Comparison of ENCODE assay signal across 7 cellular contexts in the genomic region with DNA sequence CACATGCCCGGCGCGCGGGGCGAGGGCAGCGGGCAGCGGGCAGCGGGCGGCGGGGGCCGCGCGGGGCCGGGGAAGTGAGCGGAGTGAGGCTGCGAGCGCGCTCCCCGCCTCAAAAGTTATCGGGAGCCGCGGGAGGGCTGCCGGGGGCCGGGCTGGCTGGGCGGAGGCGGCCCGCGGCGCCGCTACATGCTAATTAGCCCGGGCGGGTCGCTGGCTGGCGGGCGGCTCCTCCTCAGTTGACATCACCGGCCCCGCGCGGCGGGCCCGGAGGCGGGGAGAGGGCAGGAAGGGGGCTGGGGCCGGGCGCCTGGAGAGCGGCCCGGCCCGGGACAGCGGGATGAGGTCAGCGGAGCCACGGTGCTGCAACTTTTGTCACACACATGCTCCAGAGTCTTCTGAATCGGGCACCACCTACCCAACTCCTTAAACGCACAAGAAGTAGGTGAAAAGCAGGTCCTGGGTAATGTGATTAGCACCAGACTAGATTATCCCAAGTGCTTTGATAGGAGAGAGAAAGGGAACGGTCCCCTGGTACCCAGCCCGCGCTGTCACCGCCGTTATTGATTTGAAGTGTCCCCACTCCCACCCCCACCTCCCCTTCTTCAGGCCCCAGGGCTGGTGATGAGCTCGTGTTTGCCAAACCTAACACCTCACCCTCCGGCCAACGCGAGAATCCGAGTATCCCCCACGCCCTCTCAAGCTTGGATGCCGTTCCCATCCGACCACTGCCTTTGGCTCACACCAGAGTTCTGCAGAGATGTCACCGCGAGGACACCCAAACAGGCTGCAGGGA. TPM values are rescaled to one million over a fixed set of nuclear protein-coding genes. Genes with fewer than 3 reads are reported as not detected.
DNase-seq lines count a peak whose midpoint lies in the region; ATAC-seq lines count a peak whose summit lies in the region.

A gene with protein sequence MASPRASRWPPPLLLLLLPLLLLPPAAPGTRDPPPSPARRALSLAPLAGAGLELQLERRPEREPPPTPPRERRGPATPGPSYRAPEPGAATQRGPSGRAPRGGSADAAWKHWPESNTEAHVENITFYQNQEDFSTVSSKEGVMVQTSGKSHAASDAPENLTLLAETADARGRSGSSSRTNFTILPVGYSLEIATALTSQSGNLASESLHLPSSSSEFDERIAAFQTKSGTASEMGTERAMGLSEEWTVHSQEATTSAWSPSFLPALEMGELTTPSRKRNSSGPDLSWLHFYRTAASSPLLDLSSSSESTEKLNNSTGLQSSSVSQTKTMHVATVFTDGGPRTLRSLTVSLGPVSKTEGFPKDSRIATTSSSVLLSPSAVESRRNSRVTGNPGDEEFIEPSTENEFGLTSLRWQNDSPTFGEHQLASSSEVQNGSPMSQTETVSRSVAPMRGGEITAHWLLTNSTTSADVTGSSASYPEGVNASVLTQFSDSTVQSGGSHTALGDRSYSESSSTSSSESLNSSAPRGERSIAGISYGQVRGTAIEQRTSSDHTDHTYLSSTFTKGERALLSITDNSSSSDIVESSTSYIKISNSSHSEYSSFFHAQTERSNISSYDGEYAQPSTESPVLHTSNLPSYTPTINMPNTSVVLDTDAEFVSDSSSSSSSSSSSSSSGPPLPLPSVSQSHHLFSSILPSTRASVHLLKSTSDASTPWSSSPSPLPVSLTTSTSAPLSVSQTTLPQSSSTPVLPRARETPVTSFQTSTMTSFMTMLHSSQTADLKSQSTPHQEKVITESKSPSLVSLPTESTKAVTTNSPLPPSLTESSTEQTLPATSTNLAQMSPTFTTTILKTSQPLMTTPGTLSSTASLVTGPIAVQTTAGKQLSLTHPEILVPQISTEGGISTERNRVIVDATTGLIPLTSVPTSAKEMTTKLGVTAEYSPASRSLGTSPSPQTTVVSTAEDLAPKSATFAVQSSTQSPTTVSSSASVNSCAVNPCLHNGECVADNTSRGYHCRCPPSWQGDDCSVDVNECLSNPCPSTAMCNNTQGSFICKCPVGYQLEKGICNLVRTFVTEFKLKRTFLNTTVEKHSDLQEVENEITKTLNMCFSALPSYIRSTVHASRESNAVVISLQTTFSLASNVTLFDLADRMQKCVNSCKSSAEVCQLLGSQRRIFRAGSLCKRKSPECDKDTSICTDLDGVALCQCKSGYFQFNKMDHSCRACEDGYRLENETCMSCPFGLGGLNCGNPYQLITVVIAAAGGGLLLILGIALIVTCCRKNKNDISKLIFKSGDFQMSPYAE (N-terminal part only) (minus strand): TSS at position 85 of the 793 bp plus-strand sequence. CDS start 107 bp downstream, outside the sequence.

- H3K4ac ChIP-seq in mesenchymal stem cell (ENCODE audit: low read depth in 1 of 2, low read length in 2 of 2), result peak within 1 kb of the TSS; percentile 27 to 42

- CTCF ChIA-PET in activated CD8-positive, alpha-beta memory T cell treated with anti-CD3 and anti-CD28 coated beads for 36 hours (lab: Charles Lee), result interaction anchor here (0.7 kb wide), 1 partner anchor 20 kb away, joined by 3 read pairs; no protein-coding TSS in a partner anchor

- H3K79me1 ChIP-seq in mesenchymal stem cell (replicated peaks; ENCODE audit: low read length, poor library complexity, severe bottlenecking), result no peaks in the 10 kb centered on the region

- H2BK12ac ChIP-seq in mesenchymal stem cell (ENCODE audit: low read length in 2 of 2), result peak within 1 kb of the TSS in 1 of 2 experiments; percentile 45

- no peak within 1 kb of the TSS for H2AFZ ChIP-seq in mesenchymal stem cell (ENCODE audit: low read depth, low read length)

- peak within 1 kb of the TSS; percentile 98 for H3K9ac ChIP-seq in mesenchymal stem cell (ENCODE audit: low read length)

- POLR2A ChIA-PET in activated CD8-positive, alpha-beta memory T cell treated with anti-CD3 and anti-CD28 coated beads for 36 hours (lab: Charles Lee), result interaction anchor here (0.6 to 0.9 kb wide), 2 partner anchors 10 to 1415 kb away, joined by 3 to 5 read pairs; no protein-coding TSS in a partner anchor

- H2BK120ac ChIP-seq in mesenchymal stem cell (ENCODE audit: low read depth, low read length), result peak within 1 kb of the TSS; percentile 67

- peak within 1 kb of the TSS; percentile 73 for H3K4me2 ChIP-seq in mesenchymal stem cell (ENCODE audit: low read length, poor library complexity, severe bottlenecking)

- peak within 1 kb of the TSS; percentile 83 for H2BK15ac ChIP-seq in mesenchymal stem cell (ENCODE audit: low read depth, poor library complexity, severe bottlenecking)

- H3K4me1 ChIP-seq in effector memory CD4-positive, alpha-beta T cell (ENCODE audit: control insufficient read depth, insufficient read depth, low read length, poor library complexity, severe bottlenecking), result peaks cover 35% of the 10 kb centered on the region
- H3K4me1 ChIP-seq in mesenchymal stem cell (ENCODE audit: control insufficient read depth, insufficient read depth, low read depth, low read length), result peaks cover 19% of the 10 kb centered on the region

- H3K14ac ChIP-seq in mesenchymal stem cell (ENCODE audit: low read length in 2 of 2), result peak within 1 kb of the TSS in 1 of 2 experiments; percentile 69

- peak within 1 kb of the TSS; percentile 64 for H4K8ac ChIP-seq in mesenchymal stem cell (ENCODE audit: low read length)

- no peaks in the 10 kb centered on the region for H3K9me3 ChIP-seq in effector memory CD4-positive, alpha-beta T cell (ENCODE audit: control insufficient read depth, low read length)
- no peaks in the 10 kb centered on the region for H3K9me3 ChIP-seq in mesenchymal stem cell (ENCODE audit: control insufficient read depth, low read length)

- H3K36me3 ChIP-seq in effector memory CD4-positive, alpha-beta T cell (ENCODE audit: control insufficient read depth, insufficient read depth, low read length), result no peaks in the 10 kb centered on the region
- H3K36me3 ChIP-seq in mesenchymal stem cell (ENCODE audit: control insufficient read depth in 1 of 2, insufficient read depth in 2 of 2, low read depth in 1 of 2, low read length in 2 of 2), result peaks cover 0 to 10% of the 10 kb centered on the region in 2 experiments

- H2BK5ac ChIP-seq in mesenchymal stem cell (ENCODE audit: low read depth, low read length, poor library complexity, severe bottlenecking), result peak within 1 kb of the TSS; percentile 54

- ATAC-seq in GM18502 (IDR thresholded peaks at IDR 0.05; ENCODE audit: poor library complexity, unreplicated experiment), result peak; percentile 72
- peak; percentile 79 for ATAC-seq in HG02798 (IDR thresholded peaks at IDR 0.05; ENCODE audit: poor library complexity, unreplicated experiment)

- H4K91ac ChIP-seq in mesenchymal stem cell (ENCODE audit: low read length), result peak within 1 kb of the TSS; percentile 70

- DNase-seq in NCI-H2227 treated with DMSO at 0.1 percent for 48 hours (lab: John Stamatoyannopoulos, UW) (peak; percentile 11), mesenchymal stem cell (peak; percentile 91)
- DNase-seq in effector memory CD4-positive, alpha-beta T cell, result peak; percentile 56 to 67 (median 65)
- peak; percentile 74 for DNase-seq in stimulated activated CD8-positive, alpha-beta memory T cell treated with anti-CD3 and anti-CD28 coated beads, Interleukin-12 subunit alpha, Interleukin-12 subunit beta, amount 100 ng/mL, for 4 hours (ENCODE audit: low read depth)

- H3K18ac ChIP-seq in mesenchymal stem cell (ENCODE audit: low read depth in 1 of 2, low read length in 2 of 2), result peak within 1 kb of the TSS; percentile 88 to 90

- H3K27ac ChIP-seq in effector memory CD4-positive, alpha-beta T cell (ENCODE audit: insufficient read depth, low read length, poor library complexity, severe bottlenecking), result peak within 1 kb of the TSS; percentile 78
- H3K27ac ChIP-seq in mesenchymal stem cell (ENCODE audit: low read length, poor library complexity, severe bottlenecking), result peak within 1 kb of the TSS; percentile 55

- peaks cover 3% of the 10 kb centered on the region for H3K27me3 ChIP-seq in effector memory CD4-positive, alpha-beta T cell (replicated peaks; ENCODE audit: control insufficient read depth, insufficient read depth, low read length, poor library complexity, severe bottlenecking)
- H3K27me3 ChIP-seq in mesenchymal stem cell (ENCODE audit: control insufficient read depth in 1 of 2, insufficient read depth in 1 of 2, low read length in 2 of 2), result no peaks in the 10 kb centered on the region

- 4% methylated on average over 35 of the region's 67 CpGs for WGBS in mesenchymal stem cell

- no peak within 1 kb of the TSS for H2AK5ac ChIP-seq in mesenchymal stem cell (ENCODE audit: low read length, severe bottlenecking)

- peak within 1 kb of the TSS in 1 of 2 experiments; percentile 34 for H3K23ac ChIP-seq in mesenchymal stem cell (ENCODE audit: low read length in 2 of 2)

- peak within 1 kb of the TSS; percentile 79 for H3K4me3 ChIP-seq in effector memory CD4-positive, alpha-beta T cell (ENCODE audit: insufficient read depth, low read depth, low read length, poor library complexity, severe bottlenecking)
- H3K4me3 ChIP-seq in mesenchymal stem cell (ENCODE audit: insufficient read depth in 1 of 2, low read depth in 1 of 2, low read length in 2 of 2), result peak within 1 kb of the TSS; percentile 84 to 94

RNA-seq across cellular contexts. Expression of the gene that starts here (rescaled TPM):
- 10 to 100 TPM; 26.8 to 27.0 TPM for total RNA-seq in activated CD8-positive, alpha-beta memory T cell treated with anti-CD3 and anti-CD28 coated beads for 36 hours
- 134 TPM for polyA plus RNA-seq in mesenchymal stem cell (2013, experiment 1 of 2)
- 130 TPM for polyA plus RNA-seq in mesenchymal stem cell (2013, experiment 2 of 2)

Comparison
In these comparisons a context has a peak if more than half of its experiments do, and no peak if none do; other contexts are left out.
1. Peak in every context shown above with its lines: DNase-seq, ATAC-seq, H3K4me3 ChIP-seq and H3K27ac ChIP-seq.
2. DNase-seq: peak in every context shown above with its lines; median percentile 91 in mesenchymal stem cell; 74 in stimulated activated CD8-positive, alpha-beta memory T cell treated with anti-CD3 and anti-CD28 coated beads, Interleukin-12 subunit alpha, Interleukin-12 subunit beta, amount 100 ng/mL, for 4 hours; 65 in effector memory CD4-positive, alpha-beta T cell; 11 in NCI-H2227 treated with DMSO at 0.1 percent for 48 hours.